8 cellular contexts compared by ENCODE assay signal in the genomic region with DNA sequence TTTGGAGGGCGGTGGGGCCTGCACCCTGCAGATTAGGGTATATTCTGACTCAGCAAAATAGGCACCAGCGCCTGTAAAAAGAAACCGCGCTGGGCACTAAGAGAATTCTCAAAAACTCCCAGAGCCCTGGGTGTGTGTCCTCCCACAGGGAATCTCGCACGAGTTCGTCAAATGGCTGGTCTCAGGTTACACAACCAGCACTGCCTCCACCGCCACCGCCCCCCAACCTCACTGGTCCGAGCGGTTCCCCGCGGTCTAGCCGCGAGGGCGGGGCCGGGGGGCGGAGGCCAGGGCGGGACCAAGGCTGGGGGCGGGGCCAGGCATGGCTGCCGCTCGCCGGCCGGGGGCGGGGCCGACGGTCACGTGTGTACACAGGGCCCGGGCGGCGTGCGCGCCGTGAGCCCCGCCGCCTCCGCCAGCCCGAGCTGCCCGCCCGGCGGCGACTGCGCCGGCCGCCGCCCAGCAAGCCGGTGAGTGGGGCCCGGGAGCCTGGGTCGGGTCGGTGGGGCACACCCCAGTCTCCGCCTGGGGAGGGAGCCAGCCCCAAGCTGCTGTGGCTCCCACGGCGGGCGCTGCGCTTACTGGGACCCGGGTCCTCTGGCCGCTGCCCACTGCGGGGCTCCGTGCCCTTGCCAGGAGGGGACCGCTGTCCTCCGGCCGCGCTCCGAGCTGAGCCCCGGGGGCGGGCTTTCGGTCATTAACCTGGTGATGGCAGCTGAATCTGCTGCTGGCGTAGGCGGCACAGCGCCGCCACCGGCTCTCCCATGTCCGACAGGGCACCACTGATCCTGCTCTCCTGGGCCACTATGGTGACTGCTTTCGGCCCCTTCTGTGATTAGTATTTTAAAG. TPM values are rescaled to one million over a fixed set of nuclear protein-coding genes. Genes with fewer than 3 reads are reported as not detected.
DNase-seq lines count a peak whose midpoint lies in the region; ATAC-seq and TF ChIP-seq lines count a peak whose summit lies in the region.

A gene with protein sequence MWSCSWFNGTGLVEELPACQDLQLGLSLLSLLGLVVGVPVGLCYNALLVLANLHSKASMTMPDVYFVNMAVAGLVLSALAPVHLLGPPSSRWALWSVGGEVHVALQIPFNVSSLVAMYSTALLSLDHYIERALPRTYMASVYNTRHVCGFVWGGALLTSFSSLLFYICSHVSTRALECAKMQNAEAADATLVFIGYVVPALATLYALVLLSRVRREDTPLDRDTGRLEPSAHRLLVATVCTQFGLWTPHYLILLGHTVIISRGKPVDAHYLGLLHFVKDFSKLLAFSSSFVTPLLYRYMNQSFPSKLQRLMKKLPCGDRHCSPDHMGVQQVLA (plus strand): TSS at position 358 of the 849 bp plus-strand sequence. CDS start 12,970 bp downstream, outside the sequence.

- in situ Hi-C loops in mammary epithelial cell (cut with MboI; ENCODE audit: low sequenced_read_pairs in 2 of 2): no loop called here

- H3K4me3 ChIP-seq in WERI-Rb-1 (ENCODE audit: low read depth, low read length) (peak within 1 kb of the TSS; percentile 53), mammary epithelial cell (replicated peaks in 1 of 3; ENCODE audit: insufficient read depth in 1 of 3, low read depth in 2 of 3, low read length in 3 of 3) (peak within 1 kb of the TSS; percentile 47 to 74 (median 51)), spleen (peak within 1 kb of the TSS; percentile 58 to 86 (median 74))

- peak within 1 kb of the TSS; percentile 46 for H3K9ac ChIP-seq in mammary epithelial cell (ENCODE audit: insufficient read depth, low read length)

- DNase-seq in AG08396 (ENCODE audit: low spot score) (peak; percentile 100), NCI-H2196 (lab: John Stamatoyannopoulos, UW; ENCODE audit: unreplicated experiment) (peak; percentile 93), WERI-Rb-1 (peak; percentile 94), mammary epithelial cell (peak; percentile 95), inferior parietal cortex (ENCODE audit: extremely low spot score) (peak; percentile 84), spleen (peak; percentile 98)

- peak within 1 kb of the TSS; percentile 80 for H2AFZ ChIP-seq in mammary epithelial cell (ENCODE audit: low read depth, low read length)

- intact Hi-C loops in mammary epithelial cell (cut with micrococcal nuclease) (no loop called here), spleen (cut with DNase I; ENCODE audit: low total_unique reads) (no loop called here)

- H3K9me3 ChIP-seq in WERI-Rb-1 (ENCODE audit: severe bottlenecking): no peaks in the 10 kb centered on the region
- H3K9me3 ChIP-seq in mammary epithelial cell (replicated peaks; ENCODE audit: insufficient read depth, low read length): no peaks in the 10 kb centered on the region
- no peaks in the 10 kb centered on the region for H3K9me3 ChIP-seq in spleen

- H3K27ac ChIP-seq in WERI-Rb-1: peak within 1 kb of the TSS; percentile 61
- peak within 1 kb of the TSS; percentile 65 for H3K27ac ChIP-seq in mammary epithelial cell (ENCODE audit: insufficient read depth, low read depth, low read length)
- H3K27ac ChIP-seq in spleen: peak within 1 kb of the TSS; percentile 39 to 88 (median 78)

- dilution Hi-C loops in mammary epithelial cell (cut with HindIII; ENCODE audit: low sequenced_read_pairs): loop anchor here (5.0 kb wide), 4 partner anchors 72 to 152 kb away; a partner anchor contains a TSS

- peak; percentile 86 for TF ChIP-seq CTCF in WERI-Rb-1 (IDR thresholded peaks at IDR 0.05; ENCODE audit: low read depth, low read length)
- TF ChIP-seq CTCF in mammary epithelial cell (conservative IDR thresholded peaks at IDR 0.05 in 1 of 2, IDR thresholded peaks at IDR 0.05 in 1 of 2; ENCODE audit: extremely low read depth in 1 of 2, insufficient read depth in 1 of 2, low read depth in 1 of 2, low read length in 2 of 2): peak; percentile 43 to 73
- peak; percentile 22 to 71 (median 52) for TF ChIP-seq CTCF in spleen (IDR thresholded peaks at IDR 0.05 in 8 of 11, conservative IDR thresholded peaks at IDR 0.05 in 3 of 11)

- ATAC-seq in GM18870 (IDR thresholded peaks at IDR 0.05; ENCODE audit: unreplicated experiment): peak; percentile 80
- ATAC-seq in HG03108 (IDR thresholded peaks at IDR 0.05; ENCODE audit: unreplicated experiment): peak; percentile 86

- 5% methylated on average over 14 of the region's 74 CpGs for WGBS in mammary epithelial cell (ENCODE audit: low coverage, missing lambda C conversion rate)
- WGBS in spleen, 5 donors: 0 to 1% (median 1%) methylated on average over 13 to 74 of the region's 74 CpGs

- peak within 1 kb of the TSS; percentile 97 for H3K4me2 ChIP-seq in mammary epithelial cell (ENCODE audit: insufficient read depth, low read depth, low read length)

- H3K36me3 ChIP-seq in WERI-Rb-1 (no peaks in the 10 kb centered on the region), mammary epithelial cell (ENCODE audit: insufficient read depth, low read length) (no peaks in the 10 kb centered on the region), spleen (no peaks in the 10 kb centered on the region)

- TF ChIP-seq POLR2A in spleen (IDR thresholded peaks at IDR 0.05): peak in 1 of 3 donors; percentile 20

- CTCF ChIA-PET in mammary epithelial cell (lab: Charles Lee; ENCODE audit: low non-redundant PET): no interaction called here

- H4K20me1 ChIP-seq in mammary epithelial cell (ENCODE audit: insufficient read depth, low read length): no peaks in the 10 kb centered on the region

- H3K79me2 ChIP-seq in mammary epithelial cell (ENCODE audit: insufficient read depth, low read length): peaks cover 31% of the 10 kb centered on the region

- H3K27me3 ChIP-seq in WERI-Rb-1 (ENCODE audit: insufficient read depth, low read depth, severe bottlenecking): no peaks in the 10 kb centered on the region
- H3K27me3 ChIP-seq in mammary epithelial cell (ENCODE audit: insufficient read depth, low read length): no peaks in the 10 kb centered on the region
- peaks cover 0 to 12% (median 0%) of the 10 kb centered on the region in 7 donors for H3K27me3 ChIP-seq in spleen (replicated peaks in 1 of 7)

- peaks cover 15% of the 10 kb centered on the region for H3K4me1 ChIP-seq in mammary epithelial cell (ENCODE audit: insufficient read depth, low read length)
- H3K4me1 ChIP-seq in spleen: peaks cover 25 to 92% (median 67%) of the 10 kb centered on the region in 6 donors

- no TSS peak for BruUV-seq in mammary epithelial cell (replicated peaks; lab: Mats Ljungman, UMichigan)

RNA-seq across cellular contexts. Expression of the gene that starts here (rescaled TPM):
- total RNA-seq in mammary epithelial cell: under 1 TPM; 0.17 to 0.61 TPM
- 1.4 TPM for polyA plus RNA-seq in mammary epithelial cell
- not detected for polyA minus RNA-seq in mammary epithelial cell
- total RNA-seq in spleen: 10 to 100 TPM in 5 of 7 donors, 1 to 10 TPM in 2; 7.1 to 19.2 (median 13.3) TPM
- polyA plus RNA-seq in spleen: 1 to 10 TPM; 3.9 to 7.3 (median 5.0) TPM

Comparison
In these comparisons a context has a peak if more than half of its experiments do, and no peak if none do; other contexts are left out.
1. Peak in every context shown above with its lines: DNase-seq, ATAC-seq, H3K4me3 ChIP-seq and H3K27ac ChIP-seq.
2. RNA of the gene that starts here (total RNA-seq): 7.1 to 19.2 TPM in spleen; 0.17 to 0.61 TPM in mammary epithelial cell; every median in the first group is over 4 times any median in the second.